In the genomic region with DNA sequence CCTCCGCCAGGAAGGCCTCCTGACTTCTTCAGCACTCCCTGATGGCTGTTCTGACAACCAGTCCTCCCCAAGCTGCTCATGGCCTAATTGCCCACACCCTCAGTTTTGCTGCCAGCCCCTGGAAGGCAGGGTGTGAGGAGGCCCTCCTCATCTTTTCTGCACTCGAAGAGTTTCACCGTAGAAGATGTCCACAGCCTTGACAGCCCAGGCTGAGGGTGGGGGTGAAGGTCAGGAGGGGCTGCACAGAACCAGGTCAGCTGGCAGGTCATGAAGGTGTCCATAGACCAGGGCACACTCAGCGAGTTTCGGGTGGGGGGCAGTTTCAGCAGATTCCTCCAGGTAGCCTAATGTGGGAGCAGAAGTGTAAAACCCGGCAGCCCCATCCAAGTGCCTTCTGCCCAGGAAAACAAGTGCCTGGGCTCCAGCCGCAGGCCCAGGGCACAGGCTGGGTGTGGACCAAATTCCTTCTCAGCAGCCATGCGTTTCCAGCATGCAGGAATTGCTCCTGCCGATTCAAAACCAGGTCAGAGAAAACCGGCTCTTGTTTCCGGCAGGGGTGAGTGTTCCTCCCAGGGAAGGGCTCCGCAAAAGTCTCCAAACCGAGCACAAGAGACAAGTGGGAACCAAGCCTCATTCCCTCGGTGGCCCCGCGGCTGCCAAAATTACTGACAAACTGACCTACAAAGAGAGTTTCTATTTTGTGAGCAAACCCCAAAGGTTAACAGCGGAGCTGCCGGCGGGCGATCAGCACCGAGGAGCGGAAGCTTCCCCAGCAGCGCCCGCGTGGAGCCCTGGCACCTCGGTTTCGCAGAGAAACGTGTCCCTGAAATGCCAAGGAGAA, we compare ENCODE assay signal across 17 cellular contexts.
DNase-seq lines count a peak whose midpoint lies in the region; ATAC-seq and TF ChIP-seq lines count a peak whose summit lies in the region.
"Had no signal": no experiment of that assay in that cellular context is flagged by ENCODE, and none has a peak within 500 bp of the region (broad histone marks: within the 10 kb centered on the region; RNA-seq: fewer than 3 reads in every experiment).

No MANE protein-coding gene starts in this region.

- H3K27me3 Mint-ChIP-seq in WTC11 (ENCODE audit: low read depth) = no peaks in the 10 kb centered on the region
- H3K27me3 Mint-ChIP-seq in stimulated activated naive B cell treated with anti-CD40 and anti-IgM and Interleukin-4, amounts not matched to agents 10 μg/mL and 1 μg/mL and 100 μg/mL, for 72 hours = no peaks in the 10 kb centered on the region

- no peak overlapping the region for H3K4me3 Mint-ChIP-seq in WTC11
- H3K4me3 Mint-ChIP-seq in stimulated activated naive B cell treated with anti-CD40 and anti-IgM and Interleukin-4, amounts not matched to agents 10 μg/mL and 1 μg/mL and 100 μg/mL, for 72 hours = no peak overlapping the region

- H3K4me1 Mint-ChIP-seq in WTC11 = peaks cover 24% of the 10 kb centered on the region
- H3K4me1 Mint-ChIP-seq in stimulated activated naive B cell treated with anti-CD40 and anti-IgM and Interleukin-4, amounts not matched to agents 10 μg/mL and 1 μg/mL and 100 μg/mL, for 72 hours = no peaks in the 10 kb centered on the region

- no peaks in the 10 kb centered on the region for H3K9me3 Mint-ChIP-seq in WTC11
- no peaks in the 10 kb centered on the region for H3K9me3 Mint-ChIP-seq in stimulated activated naive B cell treated with anti-CD40 and anti-IgM and Interleukin-4, amounts not matched to agents 10 μg/mL and 1 μg/mL and 100 μg/mL, for 72 hours

- POLR2A ChIA-PET in WTC11 (lab: Charles Lee) = no interaction called here

- CTCF ChIA-PET in WTC11 (lab: Charles Lee) = no interaction called here

- DNase-seq in WTC11 (ENCODE audit: low spot score) (no peak), islet precursor cell (peak; percentile 50), renal cortical epithelial cell (ENCODE audit: low read depth) (peak; percentile 78), NCI-H510A (lab: John Stamatoyannopoulos, UW) (no peak)
- DNase-seq in stimulated activated naive B cell treated with anti-CD40 and anti-IgM and Interleukin-4, amounts not matched to agents 10 μg/mL and 1 μg/mL and 100 μg/mL, for 72 hours = no peak
- no peak for DNase-seq in stimulated activated CD4-positive, alpha-beta T cell treated with anti-CD3 and anti-CD28 coated beads, Interleukin-4, amount 100 ng/mL, for 1 hour
- DNase-seq: activated naive CD4-positive, alpha-beta T cell treated with Interleukin-2 at 50 U/mL for 16 hours; body of pancreas; COR-L47; Karpas-422; NK-92 treated with Interleukin-12 subunit alpha and Interleukin-12 subunit beta, amount 100 ng/mL, for 24 hours; stimulated activated naive CD4-positive, alpha-beta T cell had no signal

- peak; percentile 70 for ATAC-seq in WTC11
- ATAC-seq in HG02763 (IDR thresholded peaks at IDR 0.05; ENCODE audit: unreplicated experiment) = no peak
- ATAC-seq in stimulated activated naive B cell treated with anti-CD40 and anti-IgM and Interleukin-4, amounts not matched to agents 10 μg/mL and 1 μg/mL and 100 μg/mL, for 72 hours (replicated peaks) = no peak
- ATAC-seq: body of pancreas had no signal

- H3K9me3 ChIP-seq in BLaER1 = no peaks in the 10 kb centered on the region
- H3K9me3 ChIP-seq: body of pancreas had no signal

- H3K4me3 ChIP-seq in BLaER1 = no peak overlapping the region
- H3K4me3 ChIP-seq: body of pancreas, lung, skin epidermis had no signal

- peak overlapping the region; percentile 4; the same call in 1 of the 2 replicates for H3K4me2 ChIP-seq in BLaER1

- no peaks in the 10 kb centered on the region for H4K20me1 ChIP-seq in BLaER1

- peaks cover 90% of the 10 kb centered on the region for H3K4me1 ChIP-seq in BLaER1
- H3K4me1 ChIP-seq: body of pancreas had no signal

- no peak overlapping the region for H3K9ac ChIP-seq in BLaER1

- peak overlapping the region; percentile 63 for H3K27ac Mint-ChIP-seq in WTC11
- no peak overlapping the region for H3K27ac Mint-ChIP-seq in stimulated activated naive B cell treated with anti-CD40 and anti-IgM and Interleukin-4, amounts not matched to agents 10 μg/mL and 1 μg/mL and 100 μg/mL, for 72 hours

- TF ChIP-seq CTCF in WTC11 (IDR thresholded peaks at IDR 0.05) = no peak

- no peaks in the 10 kb centered on the region for H3K36me3 Mint-ChIP-seq in WTC11
- no peaks in the 10 kb centered on the region for H3K36me3 Mint-ChIP-seq in stimulated activated naive B cell treated with anti-CD40 and anti-IgM and Interleukin-4, amounts not matched to agents 10 μg/mL and 1 μg/mL and 100 μg/mL, for 72 hours

- H3K36me3 ChIP-seq in BLaER1 = no peaks in the 10 kb centered on the region

- no peaks in the 10 kb centered on the region for H3K27me3 ChIP-seq in BLaER1
- H3K27me3 ChIP-seq: body of pancreas had no signal

- no peak overlapping the region for H3K27ac ChIP-seq in BLaER1
- H3K27ac ChIP-seq: body of pancreas, HL-60, skin epidermis had no signal

TF ChIP-seq in WTC11, 78 proteins besides CTCF, POLR2A, EP300 and RAD21:
- TF ChIP-seq ZNF425 (CRISPR knock-in tag; conservative IDR thresholded peaks at IDR 0.05) (no peak), ZNF416 (CRISPR knock-in tag; IDR thresholded peaks at IDR 0.05) (no peak), RORB (CRISPR knock-in tag; IDR thresholded peaks at IDR 0.05) (no peak), FOXK1 (CRISPR knock-in tag; IDR thresholded peaks at IDR 0.05) (no peak), ZNF232 (CRISPR knock-in tag; IDR thresholded peaks at IDR 0.05) (no peak), FOXJ3 (CRISPR knock-in tag; IDR thresholded peaks at IDR 0.05; ENCODE audit: borderline replicate concordance) (no peak)
- TF ChIP-seq, protein P1, sequence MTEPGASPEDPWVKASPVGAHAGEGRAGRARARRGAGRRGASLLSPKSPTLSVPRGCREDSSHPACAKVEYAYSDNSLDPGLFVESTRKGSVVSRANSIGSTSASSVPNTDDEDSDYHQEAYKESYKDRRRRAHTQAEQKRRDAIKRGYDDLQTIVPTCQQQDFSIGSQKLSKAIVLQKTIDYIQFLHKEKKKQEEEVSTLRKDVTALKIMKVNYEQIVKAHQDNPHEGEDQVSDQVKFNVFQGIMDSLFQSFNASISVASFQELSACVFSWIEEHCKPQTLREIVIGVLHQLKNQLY (CRISPR knock-in tag; IDR thresholded peaks at IDR 0.05) = no peak
- TF ChIP-seq, protein P2, sequence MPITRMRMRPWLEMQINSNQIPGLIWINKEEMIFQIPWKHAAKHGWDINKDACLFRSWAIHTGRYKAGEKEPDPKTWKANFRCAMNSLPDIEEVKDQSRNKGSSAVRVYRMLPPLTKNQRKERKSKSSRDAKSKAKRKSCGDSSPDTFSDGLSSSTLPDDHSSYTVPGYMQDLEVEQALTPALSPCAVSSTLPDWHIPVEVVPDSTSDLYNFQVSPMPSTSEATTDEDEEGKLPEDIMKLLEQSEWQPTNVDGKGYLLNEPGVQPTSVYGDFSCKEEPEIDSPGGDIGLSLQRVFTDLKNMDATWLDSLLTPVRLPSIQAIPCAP (CRISPR knock-in tag; IDR thresholded peaks at IDR 0.05) = no peak
- TF ChIP-seq, protein P3, sequence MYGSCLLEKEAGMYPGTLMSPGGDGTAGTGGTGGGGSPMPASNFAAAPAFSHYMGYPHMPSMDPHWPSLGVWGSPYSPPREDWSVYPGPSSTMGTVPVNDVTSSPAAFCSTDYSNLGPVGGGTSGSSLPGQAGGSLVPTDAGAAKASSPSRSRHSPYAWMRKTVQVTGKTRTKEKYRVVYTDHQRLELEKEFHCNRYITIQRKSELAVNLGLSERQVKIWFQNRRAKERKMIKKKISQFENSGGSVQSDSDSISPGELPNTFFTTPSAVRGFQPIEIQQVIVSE (CRISPR knock-in tag; IDR thresholded peaks at IDR 0.05; ENCODE audit: borderline replicate concordance) = no peak

Comparison
In these comparisons a context has a peak if more than half of its experiments do, and no peak if none do; other contexts are left out.
1. DNase-seq: peak in islet precursor cell (single experiment) and renal cortical epithelial cell (single experiment); none in WTC11 (single experiment), stimulated activated naive B cell treated with anti-CD40 and anti-IgM and Interleukin-4, amounts not matched to agents 10 μg/mL and 1 μg/mL and 100 μg/mL, for 72 hours (single experiment), stimulated activated CD4-positive, alpha-beta T cell treated with anti-CD3 and anti-CD28 coated beads, Interleukin-4, amount 100 ng/mL, for 1 hour (single experiment) and NCI-H510A (single experiment).